21 cellular contexts compared by ENCODE assay signal in the genomic region with DNA sequence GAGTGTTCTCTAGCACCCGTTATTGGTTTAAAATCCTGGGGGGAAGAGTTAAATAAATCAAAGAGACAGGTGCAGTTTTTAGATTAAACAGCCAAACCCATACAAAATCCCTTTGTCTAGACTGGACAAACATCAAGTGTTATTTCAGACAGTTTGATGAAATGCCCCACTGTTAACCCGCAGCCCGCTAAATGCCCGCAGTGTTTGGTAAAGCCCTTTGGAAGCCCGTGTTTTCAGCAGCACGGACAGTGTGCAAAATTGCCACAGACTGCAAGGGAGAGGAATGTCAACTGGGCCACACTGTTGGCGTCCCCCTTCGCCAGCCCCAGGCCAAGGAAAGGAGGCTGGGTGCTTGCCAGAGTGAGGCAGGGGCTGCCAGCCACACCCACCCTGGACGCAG. TPM values are rescaled to one million over a fixed set of nuclear protein-coding genes. Genes with fewer than 3 reads are reported as not detected.
DNase-seq lines count a peak whose midpoint lies in the region; ATAC-seq and TF ChIP-seq lines count a peak whose summit lies in the region.
"Had no signal": no experiment of that assay in that cellular context is flagged by ENCODE, and none has a peak within 500 bp of the region (broad histone marks: within the 10 kb centered on the region; RNA-seq: fewer than 3 reads in every experiment).

No MANE protein-coding gene starts in this region.

- H3K4me3 ChIP-seq in dorsolateral prefrontal cortex (peak overlapping the region in 5 of 59 donors; percentile 4 to 18 (median 8)), spleen (no peak overlapping the region)

- ATAC-seq in HG02885 (IDR thresholded peaks at IDR 0.05; ENCODE audit: poor library complexity, unreplicated experiment), result no peak
- no peak for ATAC-seq in stimulated activated naive CD8-positive, alpha-beta T cell treated with anti-CD3 and anti-CD28 coated beads, Interleukin-15, Interleukin-2, amounts not matched to agents 100 U/mL and 50 U/mL, for 24 hours
- ATAC-seq: PC-3 had no signal

- peak overlapping the region; percentile 98 for H3K27ac ChIP-seq in angular gyrus (ENCODE audit: low read depth, low read length)
- H3K27ac ChIP-seq in dorsolateral prefrontal cortex, result peak overlapping the region; percentile 84 to 100 (median 97)
- H3K27ac ChIP-seq in spleen, result no peak overlapping the region

- peaks cover 0 to 37% (median 28%) of the 10 kb centered on the region in 8 donors for H3K9me3 ChIP-seq in spleen

- DNase-seq in dorsolateral prefrontal cortex, result peak in 9 of 10 donors; percentile 65 to 90 (median 81)
- DNase-seq in medulla oblongata (ENCODE audit: extremely low spot score), result peak; percentile 95
- peak in 7 of 10 donors; percentile 64 to 97 (median 78) for DNase-seq in posterior cingulate gyrus
- no peak for DNase-seq in spleen
- DNase-seq in stimulated activated naive CD8-positive, alpha-beta T cell treated with anti-CD3 and anti-CD28 coated beads, Interleukin-15, Interleukin-2, amounts not matched to agents 100 U/mL and 50 U/mL, for 24 hours, result no peak
- DNase-seq in activated CD4-positive, alpha-beta T cell treated with anti-CD3 and anti-CD28 coated beads, Interleukin-2, amount 50 U/mL, for 4 hours, result no peak
- DNase-seq: ACHN, GDM1, H7, HFFc6, KG1, NCI-H187, NCI-H2107, NCI-H510A, PC-3, RPMI8226, SHP77 treated with DMSO at 0.1 percent for 48 hours had no signal

- H3K27me3 ChIP-seq in dorsolateral prefrontal cortex (no peaks in the 10 kb centered on the region), spleen (replicated peaks in 1 of 7) (peaks cover 0 to 30% (median 0%) of the 10 kb centered on the region in 7 donors)

- no peak for TF ChIP-seq POLR2A in spleen (IDR thresholded peaks at IDR 0.05)

- WGBS in spleen, 5 donors, result 83 to 91% (median 83%) methylated on average over 9 of the region's 9 CpGs

- intact Hi-C loops in dorsolateral prefrontal cortex (cut with DNase I) (no loop called here), posterior cingulate gyrus (cut with DNase I) (no loop called here), spleen (cut with DNase I; ENCODE audit: low total_unique reads) (no loop called here)

- H3K36me3 ChIP-seq in spleen, result no peaks in the 10 kb centered on the region

- no peaks in the 10 kb centered on the region for H3K4me1 ChIP-seq in spleen

- TF ChIP-seq CTCF in dorsolateral prefrontal cortex (IDR thresholded peaks at IDR 0.05 in 54 of 56, conservative IDR thresholded peaks at IDR 0.05 in 2 of 56; ENCODE audit: low read depth in 1 of 56, partially characterized antibody in 56 of 56), result peak in 2 of 56 donors; percentile 18 to 26
- TF ChIP-seq CTCF in spleen (IDR thresholded peaks at IDR 0.05 in 8 of 11, conservative IDR thresholded peaks at IDR 0.05 in 3 of 11), result no peak

RNA-seq across cellular contexts. Expression of a gene that starts 26.6 kb away (rescaled TPM):
- total RNA-seq in dorsolateral prefrontal cortex (10 to 100 TPM; 21.7 to 74.9 (median 55.1) TPM), spleen (10 to 100 TPM in 2 of 7 donors, 1 to 10 TPM in 5; 1.7 to 13.3 (median 2.9) TPM)
- polyA plus RNA-seq in spleen, result under 1 TPM; 0.04 to 0.27 (median 0.26) TPM
- total RNA-seq: HFFc6, HT-29, PC-3 had no signal
- polyA plus RNA-seq: CD14-positive monocyte had no signal

Comparison
In these comparisons a context has a peak if more than half of its experiments do, and no peak if none do; other contexts are left out.
1. H3K27ac ChIP-seq: peak in angular gyrus (single experiment) and dorsolateral prefrontal cortex (59 of 59); none in spleen (0 of 8).
2. DNase-seq: peak in dorsolateral prefrontal cortex (9 of 10), medulla oblongata (single experiment) and posterior cingulate gyrus (7 of 10); none in spleen (single experiment), stimulated activated naive CD8-positive, alpha-beta T cell treated with anti-CD3 and anti-CD28 coated beads, Interleukin-15, Interleukin-2, amounts not matched to agents 100 U/mL and 50 U/mL, for 24 hours (single experiment) and activated CD4-positive, alpha-beta T cell treated with anti-CD3 and anti-CD28 coated beads, Interleukin-2, amount 50 U/mL, for 4 hours (0 of 2).